Comparison of ENCODE assay signal across 1 cellular context in the genomic region with DNA sequence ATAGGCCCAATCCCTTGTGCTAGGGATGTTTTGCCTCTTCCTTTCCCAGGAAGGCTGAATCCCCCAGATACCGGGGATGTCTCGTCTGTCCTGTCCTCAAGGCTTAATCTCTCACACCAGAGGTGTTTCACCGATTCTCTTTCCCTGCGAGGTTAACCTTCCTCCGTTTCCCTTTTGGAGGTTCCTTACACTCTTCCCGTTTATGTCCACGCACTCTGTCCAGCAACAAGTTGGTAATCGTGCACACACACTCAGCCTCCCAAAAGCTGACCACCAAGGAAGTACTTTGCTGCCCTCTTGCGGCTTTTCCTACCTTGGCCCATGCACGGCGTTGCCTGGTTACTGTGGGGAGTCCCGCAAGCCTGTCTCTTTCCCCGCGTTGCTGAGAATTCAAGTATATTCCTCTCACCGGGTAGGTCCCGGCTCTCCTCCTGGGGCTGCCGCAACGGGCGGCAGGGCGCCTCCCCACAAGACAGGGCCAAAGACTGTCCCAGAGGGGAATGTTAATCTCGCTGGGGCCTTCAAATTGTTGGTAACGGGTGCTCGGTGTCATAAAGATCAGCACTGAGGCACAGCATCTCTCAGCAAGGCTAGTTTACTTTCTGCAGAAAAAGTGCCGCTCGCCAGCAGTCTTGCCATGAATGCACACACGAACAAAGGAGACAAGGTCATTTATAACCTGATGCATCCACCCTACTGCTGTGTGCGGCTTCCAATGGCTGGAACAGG.
TF ChIP-seq lines count a peak whose summit lies in the region.

No MANE protein-coding gene starts in this region.

TF ChIP-seq in HEK293, 187 proteins besides CTCF, POLR2A, EP300 and RAD21 (continued from another document):
- TF ChIP-seq, protein P1, sequence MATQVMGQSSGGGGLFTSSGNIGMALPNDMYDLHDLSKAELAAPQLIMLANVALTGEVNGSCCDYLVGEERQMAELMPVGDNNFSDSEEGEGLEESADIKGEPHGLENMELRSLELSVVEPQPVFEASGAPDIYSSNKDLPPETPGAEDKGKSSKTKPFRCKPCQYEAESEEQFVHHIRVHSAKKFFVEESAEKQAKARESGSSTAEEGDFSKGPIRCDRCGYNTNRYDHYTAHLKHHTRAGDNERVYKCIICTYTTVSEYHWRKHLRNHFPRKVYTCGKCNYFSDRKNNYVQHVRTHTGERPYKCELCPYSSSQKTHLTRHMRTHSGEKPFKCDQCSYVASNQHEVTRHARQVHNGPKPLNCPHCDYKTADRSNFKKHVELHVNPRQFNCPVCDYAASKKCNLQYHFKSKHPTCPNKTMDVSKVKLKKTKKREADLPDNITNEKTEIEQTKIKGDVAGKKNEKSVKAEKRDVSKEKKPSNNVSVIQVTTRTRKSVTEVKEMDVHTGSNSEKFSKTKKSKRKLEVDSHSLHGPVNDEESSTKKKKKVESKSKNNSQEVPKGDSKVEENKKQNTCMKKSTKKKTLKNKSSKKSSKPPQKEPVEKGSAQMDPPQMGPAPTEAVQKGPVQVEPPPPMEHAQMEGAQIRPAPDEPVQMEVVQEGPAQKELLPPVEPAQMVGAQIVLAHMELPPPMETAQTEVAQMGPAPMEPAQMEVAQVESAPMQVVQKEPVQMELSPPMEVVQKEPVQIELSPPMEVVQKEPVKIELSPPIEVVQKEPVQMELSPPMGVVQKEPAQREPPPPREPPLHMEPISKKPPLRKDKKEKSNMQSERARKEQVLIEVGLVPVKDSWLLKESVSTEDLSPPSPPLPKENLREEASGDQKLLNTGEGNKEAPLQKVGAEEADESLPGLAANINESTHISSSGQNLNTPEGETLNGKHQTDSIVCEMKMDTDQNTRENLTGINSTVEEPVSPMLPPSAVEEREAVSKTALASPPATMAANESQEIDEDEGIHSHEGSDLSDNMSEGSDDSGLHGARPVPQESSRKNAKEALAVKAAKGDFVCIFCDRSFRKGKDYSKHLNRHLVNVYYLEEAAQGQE (tag by site-specific recombination; IDR thresholded peaks at IDR 0.05) = peak; percentile 90
- peak; percentile 32; the same call in 1 of the 2 replicates for TF ChIP-seq ZNF335 (tag by site-specific recombination; conservative IDR thresholded peaks at IDR 0.05)
- TF ChIP-seq ZEB2 (tag by site-specific recombination; IDR thresholded peaks at IDR 0.05) = peak; percentile 35; the same call in 1 of the 2 replicates
- peak; percentile 50 for TF ChIP-seq PRDM1 (tag by site-specific recombination; IDR thresholded peaks at IDR 0.05)
- TF ChIP-seq SCRT1 (tag by site-specific recombination; IDR thresholded peaks at IDR 0.05; ENCODE audit: borderline replicate concordance) = peak; percentile 100
- TF ChIP-seq KLF8 (tag by site-specific recombination; IDR thresholded peaks at IDR 0.05) = peak; percentile 45; the same call in 1 of the 2 replicates
- no peak for TF ChIP-seq ZNF394 (tag by site-specific recombination; IDR thresholded peaks at IDR 0.05; ENCODE audit: borderline replicate concordance)
- TF ChIP-seq ZBTB20 (tag by site-specific recombination; IDR thresholded peaks at IDR 0.05) = peak; percentile 21; the same call in 1 of the 2 replicates
- no peak for TF ChIP-seq ZNF658 (tag by site-specific recombination; IDR thresholded peaks at IDR 0.05)
- TF ChIP-seq, protein P2, sequence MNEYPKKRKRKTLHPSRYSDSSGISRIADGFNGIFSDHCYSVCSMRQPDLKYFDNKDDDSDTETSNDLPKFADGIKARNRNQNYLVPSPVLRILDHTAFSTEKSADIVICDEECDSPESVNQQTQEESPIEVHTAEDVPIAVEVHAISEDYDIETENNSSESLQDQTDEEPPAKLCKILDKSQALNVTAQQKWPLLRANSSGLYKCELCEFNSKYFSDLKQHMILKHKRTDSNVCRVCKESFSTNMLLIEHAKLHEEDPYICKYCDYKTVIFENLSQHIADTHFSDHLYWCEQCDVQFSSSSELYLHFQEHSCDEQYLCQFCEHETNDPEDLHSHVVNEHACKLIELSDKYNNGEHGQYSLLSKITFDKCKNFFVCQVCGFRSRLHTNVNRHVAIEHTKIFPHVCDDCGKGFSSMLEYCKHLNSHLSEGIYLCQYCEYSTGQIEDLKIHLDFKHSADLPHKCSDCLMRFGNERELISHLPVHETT (tag by site-specific recombination; IDR thresholded peaks at IDR 0.05) = no peak
- peak; percentile 58; the same call in 1 of the 2 replicates for TF ChIP-seq GLIS1 (tag by site-specific recombination; IDR thresholded peaks at IDR 0.05)
- TF ChIP-seq ZBTB48 (tag by site-specific recombination; IDR thresholded peaks at IDR 0.05) = peak; percentile 82
- peak; percentile 100 for TF ChIP-seq SCRT2 (tag by site-specific recombination; IDR thresholded peaks at IDR 0.05)
- peak; percentile 97 for TF ChIP-seq SETDB1 (IDR thresholded peaks at IDR 0.05; ENCODE audit: insufficient read length, low read length)
- TF ChIP-seq ZNF274 (IDR thresholded peaks at IDR 0.05; ENCODE audit: low read length) = no peak
- TF ChIP-seq ZNF274 (tag by site-specific recombination; IDR thresholded peaks at IDR 0.05; ENCODE audit: borderline replicate concordance) = 0 out of 2 replicates have a peak, but pooled peaks have one; percentile 35
- peak; percentile 68; the same call in 1 of the 2 replicates for TF ChIP-seq MZF1 (tag by site-specific recombination; IDR thresholded peaks at IDR 0.05; ENCODE audit: borderline replicate concordance)
- TF ChIP-seq REPIN1 (tag by site-specific recombination; IDR thresholded peaks at IDR 0.05; ENCODE audit: low read depth) = no peak
- peak; percentile 91 for TF ChIP-seq ZBTB17 (tag by site-specific recombination; IDR thresholded peaks at IDR 0.05)
- TF ChIP-seq ZXDB (tag by site-specific recombination; IDR thresholded peaks at IDR 0.05) = 0 out of 2 replicates have a peak, but pooled peaks have one; percentile 15
- peak; percentile 61 for TF ChIP-seq ZNF366 (tag by site-specific recombination; conservative IDR thresholded peaks at IDR 0.05)
- TF ChIP-seq ZNF138 (tag by site-specific recombination; IDR thresholded peaks at IDR 0.05; ENCODE audit: borderline replicate concordance) = no peak
- peak; percentile 56; the same call in 1 of the 2 replicates for TF ChIP-seq ZNF501 (tag by site-specific recombination; IDR thresholded peaks at IDR 0.05)
- TF ChIP-seq ZNF155 (tag by site-specific recombination; IDR thresholded peaks at IDR 0.05) = no peak
- TF ChIP-seq ZNF660 (tag by site-specific recombination; IDR thresholded peaks at IDR 0.05) = peak; percentile 78; the same call in 1 of the 2 replicates
- TF ChIP-seq, protein P3, sequence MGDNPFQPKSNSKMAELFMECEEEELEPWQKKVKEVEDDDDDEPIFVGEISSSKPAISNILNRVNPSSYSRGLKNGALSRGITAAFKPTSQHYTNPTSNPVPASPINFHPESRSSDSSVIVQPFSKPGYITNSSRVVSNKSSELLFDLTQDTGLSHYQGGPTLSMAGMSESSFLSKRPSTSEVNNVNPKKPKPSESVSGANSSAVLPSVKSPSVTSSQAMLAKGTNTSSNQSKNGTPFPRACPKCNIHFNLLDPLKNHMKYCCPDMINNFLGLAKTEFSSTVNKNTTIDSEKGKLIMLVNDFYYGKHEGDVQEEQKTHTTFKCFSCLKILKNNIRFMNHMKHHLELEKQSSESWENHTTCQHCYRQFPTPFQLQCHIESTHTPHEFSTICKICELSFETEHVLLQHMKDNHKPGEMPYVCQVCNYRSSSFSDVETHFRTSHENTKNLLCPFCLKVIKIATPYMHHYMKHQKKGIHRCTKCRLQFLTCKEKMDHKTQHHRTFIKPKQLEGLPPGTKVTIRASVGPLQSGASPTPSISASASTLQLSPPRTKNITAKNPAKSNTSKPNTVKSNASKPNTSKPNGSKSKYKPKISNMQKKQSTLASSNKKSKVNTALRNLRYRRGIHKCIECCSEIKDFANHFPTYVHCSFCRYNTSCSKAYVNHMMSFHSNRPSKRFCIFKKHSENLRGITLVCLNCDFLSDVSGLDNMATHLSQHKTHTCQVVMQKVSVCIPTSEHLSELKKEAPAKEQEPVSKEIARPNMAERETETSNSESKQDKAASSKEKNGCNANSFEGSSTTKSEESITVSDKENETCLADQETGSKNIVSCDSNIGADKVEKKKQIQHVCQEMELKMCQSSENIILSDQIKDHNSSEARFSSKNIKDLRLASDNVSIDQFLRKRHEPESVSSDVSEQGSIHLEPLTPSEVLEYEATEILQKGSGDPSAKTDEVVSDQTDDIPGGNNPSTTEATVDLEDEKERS (tag by site-specific recombination; IDR thresholded peaks at IDR 0.05) = 0 out of 2 replicates have a peak, but pooled peaks have one; percentile 72
- 0 out of 2 replicates have a peak, but pooled peaks have one; percentile 15 for TF ChIP-seq KLF9 (tag by site-specific recombination; IDR thresholded peaks at IDR 0.05; ENCODE audit: low read depth)
- TF ChIP-seq SP7 (tag by site-specific recombination; IDR thresholded peaks at IDR 0.05) = no peak
